1 cellular context compared by ENCODE assay signal in genomic region chr9:105290401-105290800, GRCh38.
A peak's percentile ranks its signal among the peaks of the same experiment; 100 is the strongest.
TF ChIP-seq lines count a peak whose summit lies in the region.

No MANE protein-coding gene starts in this region.

TF ChIP-seq in HepG2, 621 proteins besides CTCF, POLR2A, EP300 and RAD21:
- TF ChIP-seq DDIT3 (CRISPR knock-in tag; IDR thresholded peaks at IDR 0.05) (no peak), ZNF720 (CRISPR knock-in tag; IDR thresholded peaks at IDR 0.05) (no peak), ZBTB7B (CRISPR knock-in tag; IDR thresholded peaks at IDR 0.05) (no peak), ZNF777 (CRISPR knock-in tag; IDR thresholded peaks at IDR 0.05) (no peak), HOXA5 (CRISPR knock-in tag; IDR thresholded peaks at IDR 0.05) (0 out of 2 replicates have a peak, but pooled peaks have one; percentile 2), PITX1 (CRISPR knock-in tag; IDR thresholded peaks at IDR 0.05) (no peak), ZNF264 (CRISPR knock-in tag; IDR thresholded peaks at IDR 0.05) (no peak), CEBPB (IDR thresholded peaks at IDR 0.05; ENCODE audit: borderline replicate concordance, low read depth, low read length) (peak; percentile 6; the same call in 1 of the 2 replicates), NBN (conservative IDR thresholded peaks at IDR 0.05) (no peak), CEBPG (CRISPR knock-in tag; IDR thresholded peaks at IDR 0.05) (peak; percentile 40; the same call in 1 of the 2 replicates), ZNF136 (CRISPR knock-in tag; IDR thresholded peaks at IDR 0.05; ENCODE audit: low read depth) (no peak), ONECUT2 (CRISPR knock-in tag; IDR thresholded peaks at IDR 0.05) (no peak), SRSF4 (IDR thresholded peaks at IDR 0.05; ENCODE audit: low read depth, low read length, poor library complexity, severe bottlenecking) (no peak), MXD4 (CRISPR knock-in tag; IDR thresholded peaks at IDR 0.05) (no peak), ZNF317 (CRISPR knock-in tag; IDR thresholded peaks at IDR 0.05) (no peak)
- TF ChIP-seq, protein P1, sequence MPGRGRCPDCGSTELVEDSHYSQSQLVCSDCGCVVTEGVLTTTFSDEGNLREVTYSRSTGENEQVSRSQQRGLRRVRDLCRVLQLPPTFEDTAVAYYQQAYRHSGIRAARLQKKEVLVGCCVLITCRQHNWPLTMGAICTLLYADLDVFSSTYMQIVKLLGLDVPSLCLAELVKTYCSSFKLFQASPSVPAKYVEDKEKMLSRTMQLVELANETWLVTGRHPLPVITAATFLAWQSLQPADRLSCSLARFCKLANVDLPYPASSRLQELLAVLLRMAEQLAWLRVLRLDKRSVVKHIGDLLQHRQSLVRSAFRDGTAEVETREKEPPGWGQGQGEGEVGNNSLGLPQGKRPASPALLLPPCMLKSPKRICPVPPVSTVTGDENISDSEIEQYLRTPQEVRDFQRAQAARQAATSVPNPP (CRISPR knock-in tag; IDR thresholded peaks at IDR 0.05): no peak
- TF ChIP-seq, protein P2, sequence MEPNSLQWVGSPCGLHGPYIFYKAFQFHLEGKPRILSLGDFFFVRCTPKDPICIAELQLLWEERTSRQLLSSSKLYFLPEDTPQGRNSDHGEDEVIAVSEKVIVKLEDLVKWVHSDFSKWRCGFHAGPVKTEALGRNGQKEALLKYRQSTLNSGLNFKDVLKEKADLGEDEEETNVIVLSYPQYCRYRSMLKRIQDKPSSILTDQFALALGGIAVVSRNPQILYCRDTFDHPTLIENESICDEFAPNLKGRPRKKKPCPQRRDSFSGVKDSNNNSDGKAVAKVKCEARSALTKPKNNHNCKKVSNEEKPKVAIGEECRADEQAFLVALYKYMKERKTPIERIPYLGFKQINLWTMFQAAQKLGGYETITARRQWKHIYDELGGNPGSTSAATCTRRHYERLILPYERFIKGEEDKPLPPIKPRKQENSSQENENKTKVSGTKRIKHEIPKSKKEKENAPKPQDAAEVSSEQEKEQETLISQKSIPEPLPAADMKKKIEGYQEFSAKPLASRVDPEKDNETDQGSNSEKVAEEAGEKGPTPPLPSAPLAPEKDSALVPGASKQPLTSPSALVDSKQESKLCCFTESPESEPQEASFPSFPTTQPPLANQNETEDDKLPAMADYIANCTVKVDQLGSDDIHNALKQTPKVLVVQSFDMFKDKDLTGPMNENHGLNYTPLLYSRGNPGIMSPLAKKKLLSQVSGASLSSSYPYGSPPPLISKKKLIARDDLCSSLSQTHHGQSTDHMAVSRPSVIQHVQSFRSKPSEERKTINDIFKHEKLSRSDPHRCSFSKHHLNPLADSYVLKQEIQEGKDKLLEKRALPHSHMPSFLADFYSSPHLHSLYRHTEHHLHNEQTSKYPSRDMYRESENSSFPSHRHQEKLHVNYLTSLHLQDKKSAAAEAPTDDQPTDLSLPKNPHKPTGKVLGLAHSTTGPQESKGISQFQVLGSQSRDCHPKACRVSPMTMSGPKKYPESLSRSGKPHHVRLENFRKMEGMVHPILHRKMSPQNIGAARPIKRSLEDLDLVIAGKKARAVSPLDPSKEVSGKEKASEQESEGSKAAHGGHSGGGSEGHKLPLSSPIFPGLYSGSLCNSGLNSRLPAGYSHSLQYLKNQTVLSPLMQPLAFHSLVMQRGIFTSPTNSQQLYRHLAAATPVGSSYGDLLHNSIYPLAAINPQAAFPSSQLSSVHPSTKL (CRISPR knock-in tag; IDR thresholded peaks at IDR 0.05): 0 out of 2 replicates have a peak, but pooled peaks have one; percentile 9
- TF ChIP-seq, protein P3, sequence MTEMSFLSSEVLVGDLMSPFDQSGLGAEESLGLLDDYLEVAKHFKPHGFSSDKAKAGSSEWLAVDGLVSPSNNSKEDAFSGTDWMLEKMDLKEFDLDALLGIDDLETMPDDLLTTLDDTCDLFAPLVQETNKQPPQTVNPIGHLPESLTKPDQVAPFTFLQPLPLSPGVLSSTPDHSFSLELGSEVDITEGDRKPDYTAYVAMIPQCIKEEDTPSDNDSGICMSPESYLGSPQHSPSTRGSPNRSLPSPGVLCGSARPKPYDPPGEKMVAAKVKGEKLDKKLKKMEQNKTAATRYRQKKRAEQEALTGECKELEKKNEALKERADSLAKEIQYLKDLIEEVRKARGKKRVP (CRISPR knock-in tag; IDR thresholded peaks at IDR 0.05): peak in 1 of 2 experiments; percentile 78; a peak in 2 of 4 replicates
